Comparison of ENCODE assay signal across 1 cellular context in genomic region chr9:114483499-114483898, GRCh38.
TF ChIP-seq lines count a peak whose summit lies in the region.

No MANE protein-coding gene starts in this region.

TF ChIP-seq in IMR-90, 13 proteins besides CTCF, POLR2A, EP300 and RAD21:
- TF ChIP-seq CHD1 (IDR thresholded peaks at IDR 0.05; ENCODE audit: low read depth, low read length): no peak
- TF ChIP-seq RCOR1 (IDR thresholded peaks at IDR 0.05; ENCODE audit: insufficient replicate concordance, low read length): no peak
- TF ChIP-seq NFE2L2 (IDR thresholded peaks at IDR 0.05; ENCODE audit: low read depth, low read length): no peak
- TF ChIP-seq MAFK (IDR thresholded peaks at IDR 0.05; ENCODE audit: low read depth, low read length): no peak
- TF ChIP-seq, protein P1, sequence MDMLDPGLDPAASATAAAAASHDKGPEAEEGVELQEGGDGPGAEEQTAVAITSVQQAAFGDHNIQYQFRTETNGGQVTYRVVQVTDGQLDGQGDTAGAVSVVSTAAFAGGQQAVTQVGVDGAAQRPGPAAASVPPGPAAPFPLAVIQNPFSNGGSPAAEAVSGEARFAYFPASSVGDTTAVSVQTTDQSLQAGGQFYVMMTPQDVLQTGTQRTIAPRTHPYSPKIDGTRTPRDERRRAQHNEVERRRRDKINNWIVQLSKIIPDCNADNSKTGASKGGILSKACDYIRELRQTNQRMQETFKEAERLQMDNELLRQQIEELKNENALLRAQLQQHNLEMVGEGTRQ (IDR thresholded peaks at IDR 0.05; ENCODE audit: low read depth, low read length): no peak
- TF ChIP-seq RFX5 (IDR thresholded peaks at IDR 0.05; ENCODE audit: low read depth, low read length): no peak
- no peak for TF ChIP-seq ELK1 (IDR thresholded peaks at IDR 0.05; ENCODE audit: borderline replicate concordance, low read depth, low read length)
- no peak for TF ChIP-seq SMC3 (IDR thresholded peaks at IDR 0.05; ENCODE audit: low read depth, low read length)
TF ChIP-seq in IMR-90: peak in this region for 0.
